Comparison of ENCODE assay signal across 9 cellular contexts in genomic region chr2:24021122-24021998, GRCh38. TPM values are rescaled to one million over a fixed set of nuclear protein-coding genes. Genes with fewer than 3 reads are reported as not detected.
DNase-seq lines count a peak whose midpoint lies in the region; ATAC-seq, FAIRE-seq and TF ChIP-seq lines count a peak whose summit lies in the region.
"Had no signal": no experiment of that assay in that cellular context is flagged by ENCODE, and none has a peak within 500 bp of the region (broad histone marks: within the 10 kb centered on the region; RNA-seq: fewer than 3 reads in every experiment).

No MANE protein-coding gene starts in this region.

- no peak overlapping the region for H3K9ac ChIP-seq in DND-41 (ENCODE audit: low read depth, low read length)
- H3K9ac ChIP-seq in kidney (ENCODE audit: low read length in 2 of 2) = no peak overlapping the region

- H4K20me1 ChIP-seq in DND-41 (ENCODE audit: insufficient read depth, low read length) = peaks cover 11% of the 10 kb centered on the region

- intact Hi-C loops in mucosa of descending colon (cut with DNase I, micrococcal nuclease) = no loop called here
- intact Hi-C loops in kidney (cut with DNase I) = no loop called here

- POLR2A ChIA-PET in activated naive CD8-positive, alpha-beta T cell treated with anti-CD3 and anti-CD28 coated beads, Interleukin-2, amount 10 ng/mL, durations not matched to agents 7 days and 5 days (lab: Charles Lee) = no interaction called here

- no peak overlapping the region for H3K4me3 Mint-ChIP-seq in activated naive CD8-positive, alpha-beta T cell treated with anti-CD3 and anti-CD28 coated beads, Interleukin-2, amount 10 ng/mL, durations not matched to agents 7 days and 5 days

- H3K4me1 ChIP-seq in DND-41 (ENCODE audit: insufficient read depth, low read length) = no peaks in the 10 kb centered on the region
- H3K4me1 ChIP-seq in mucosa of descending colon (ENCODE audit: low read depth) = no peaks in the 10 kb centered on the region
- H3K4me1 ChIP-seq in kidney (ENCODE audit: control insufficient read depth in 1 of 2, insufficient read depth in 1 of 2, low read depth in 1 of 2, low read length in 2 of 2) = no peaks in the 10 kb centered on the region

- H3K27me3 ChIP-seq in DND-41 (ENCODE audit: insufficient read depth, low read length, poor library complexity) = no peaks in the 10 kb centered on the region

- H3K4me3 ChIP-seq in DND-41 (ENCODE audit: low read depth in 1 of 2, low read length in 2 of 2) (no peak overlapping the region), mucosa of descending colon (no peak overlapping the region), kidney (ENCODE audit: low read length in 2 of 2) (no peak overlapping the region)
- H3K4me3 ChIP-seq: HAP-1 had no signal

- ATAC-seq in DND-41 (ENCODE audit: insufficient read depth, low read depth) = peak; percentile 69
- ATAC-seq in activated naive CD8-positive, alpha-beta T cell treated with anti-CD3 and anti-CD28 coated beads, Interleukin-2, amount 10 ng/mL, durations not matched to agents 7 days and 5 days (ENCODE audit: low read depth) = peak; percentile 62
- peak; percentile 74 for ATAC-seq in mucosa of descending colon
- ATAC-seq in HG02759 (IDR thresholded peaks at IDR 0.05; ENCODE audit: unreplicated experiment) = no peak

- no peaks in the 10 kb centered on the region for H3K9me3 ChIP-seq in DND-41 (ENCODE audit: insufficient read depth, low read length, severe bottlenecking)
- H3K9me3 ChIP-seq in mucosa of descending colon = no peaks in the 10 kb centered on the region
- H3K9me3 ChIP-seq in kidney (ENCODE audit: control insufficient read depth in 1 of 2, low read length in 2 of 2) = no peaks in the 10 kb centered on the region
- H3K9me3 ChIP-seq: HAP-1 had no signal

- H3K36me3 Mint-ChIP-seq in activated naive CD8-positive, alpha-beta T cell treated with anti-CD3 and anti-CD28 coated beads, Interleukin-2, amount 10 ng/mL, durations not matched to agents 7 days and 5 days = peaks cover 1% of the 10 kb centered on the region

- no peak for FAIRE-seq in kidney (lab: Jason Lieb, UNC)

- H3K9me3 Mint-ChIP-seq in activated naive CD8-positive, alpha-beta T cell treated with anti-CD3 and anti-CD28 coated beads, Interleukin-2, amount 10 ng/mL, durations not matched to agents 7 days and 5 days = no peaks in the 10 kb centered on the region

- peak; percentile 59 for TF ChIP-seq CTCF in DND-41 (IDR thresholded peaks at IDR 0.05; ENCODE audit: borderline replicate concordance, extremely low read depth, low read length, poor library complexity, severe bottlenecking)
- peak; percentile 17 for TF ChIP-seq CTCF in mucosa of descending colon (IDR thresholded peaks at IDR 0.05)
- no peak for TF ChIP-seq CTCF in kidney (IDR thresholded peaks at IDR 0.05; ENCODE audit: borderline replicate concordance, extremely low read depth, insufficient read depth)

- peaks cover 39% of the 10 kb centered on the region for H3K36me3 ChIP-seq in DND-41 (ENCODE audit: insufficient read depth, low read length)
- H3K36me3 ChIP-seq in mucosa of descending colon (ENCODE audit: low read depth) = no peaks in the 10 kb centered on the region
- H3K36me3 ChIP-seq in kidney (ENCODE audit: control insufficient read depth in 1 of 2, insufficient read depth in 2 of 2, low read length in 2 of 2) = peaks cover 0 to 2% of the 10 kb centered on the region in 2 donors

- no peaks in the 10 kb centered on the region for H3K79me2 ChIP-seq in DND-41 (ENCODE audit: insufficient read depth, low read length)

- no peak overlapping the region for H3K4me2 ChIP-seq in DND-41 (ENCODE audit: insufficient read depth, low read length)

- DNase-seq in DND-41 (peak; percentile 27), HuH-7 (ENCODE audit: low spot score) (peak; percentile 84), mucosa of descending colon (peak in 2 of 3 donors; percentile 46 to 62), KG1 (lab: John Stamatoyannopoulos, UW) (no peak), NCI-H524 (lab: John Stamatoyannopoulos, UW) (no peak), kidney (no peak)
- no peak for DNase-seq in activated naive CD8-positive, alpha-beta T cell treated with anti-CD3 and anti-CD28 coated beads, Interleukin-2, amount 10 ng/mL, durations not matched to agents 7 days and 5 days

- no peak overlapping the region for H2AFZ ChIP-seq in DND-41 (ENCODE audit: low read depth, low read length)

- H3K4me1 Mint-ChIP-seq in activated naive CD8-positive, alpha-beta T cell treated with anti-CD3 and anti-CD28 coated beads, Interleukin-2, amount 10 ng/mL, durations not matched to agents 7 days and 5 days = no peaks in the 10 kb centered on the region

- H3K27ac ChIP-seq in DND-41 (ENCODE audit: low read length) (no peak overlapping the region), kidney (ENCODE audit: low read depth in 2 of 2, low read length in 2 of 2) (no peak overlapping the region)

- H3K27me3 Mint-ChIP-seq in activated naive CD8-positive, alpha-beta T cell treated with anti-CD3 and anti-CD28 coated beads, Interleukin-2, amount 10 ng/mL, durations not matched to agents 7 days and 5 days = no peaks in the 10 kb centered on the region

- no peak overlapping the region for H3K27ac Mint-ChIP-seq in activated naive CD8-positive, alpha-beta T cell treated with anti-CD3 and anti-CD28 coated beads, Interleukin-2, amount 10 ng/mL, durations not matched to agents 7 days and 5 days

RNA-seq across cellular contexts. Expression of gene MFSD2B, which starts 11.5 kb away (rescaled TPM):
- total RNA-seq in activated naive CD8-positive, alpha-beta T cell treated with anti-CD3 and anti-CD28 coated beads, Interleukin-2, amount 10 ng/mL, durations not matched to agents 7 days and 5 days = not detected
- total RNA-seq in mucosa of descending colon (under 1 TPM; 0.19 to 0.89 (median 0.20) TPM), kidney (0.54 TPM)
- polyA plus RNA-seq in kidney (ENCODE audit: insufficient read depth, low read depth, low replicate concordance) = not detected

RNA-seq across cellular contexts. Expression of gene WDCP, which starts 25.8 kb away (rescaled TPM):
- total RNA-seq in activated naive CD8-positive, alpha-beta T cell treated with anti-CD3 and anti-CD28 coated beads, Interleukin-2, amount 10 ng/mL, durations not matched to agents 7 days and 5 days = 10 to 100 TPM; 15.6 to 19.4 TPM
- total RNA-seq in mucosa of descending colon (10 to 100 TPM in 1 of 3 donors, 1 to 10 TPM in 2; 3.3 to 12.7 (median 4.6) TPM), kidney (11.7 TPM)
- 2.9 TPM for polyA plus RNA-seq in kidney (ENCODE audit: insufficient read depth, low read depth, low replicate concordance)

RNA-seq across cellular contexts. Expression of gene FKBP1B, which starts 28.2 kb away (rescaled TPM):
- 1 to 10 TPM; 4.0 to 4.3 TPM for total RNA-seq in activated naive CD8-positive, alpha-beta T cell treated with anti-CD3 and anti-CD28 coated beads, Interleukin-2, amount 10 ng/mL, durations not matched to agents 7 days and 5 days
- total RNA-seq in mucosa of descending colon (10 to 100 TPM in 1 of 3 donors, 1 to 10 TPM in 2; 7.2 to 14.7 (median 8.2) TPM), kidney (11.8 TPM)
- polyA plus RNA-seq in kidney (ENCODE audit: insufficient read depth, low read depth, low replicate concordance) = 19.8 TPM

RNA-seq across cellular contexts. Expression of gene SF3B6, which starts 54.8 kb away (rescaled TPM):
- total RNA-seq in activated naive CD8-positive, alpha-beta T cell treated with anti-CD3 and anti-CD28 coated beads, Interleukin-2, amount 10 ng/mL, durations not matched to agents 7 days and 5 days = 10 to 100 TPM; 66.5 to 71.2 TPM
- total RNA-seq in mucosa of descending colon = 10 to 100 TPM; 75.1 to 90.1 (median 76.1) TPM
- 74.8 TPM for total RNA-seq in kidney
- 170 TPM for polyA plus RNA-seq in kidney (ENCODE audit: insufficient read depth, low read depth, low replicate concordance)

Comparison
In these comparisons a context has a peak if more than half of its experiments do, and no peak if none do; other contexts are left out.
1. DNase-seq: peak in DND-41 (single experiment), HuH-7 (single experiment) and mucosa of descending colon (2 of 3); none in activated naive CD8-positive, alpha-beta T cell treated with anti-CD3 and anti-CD28 coated beads, Interleukin-2, amount 10 ng/mL, durations not matched to agents 7 days and 5 days (single experiment), KG1 (single experiment), NCI-H524 (0 of 2) and kidney (single experiment).